8 cellular contexts compared by ENCODE assay signal in genomic region chr1:149445451-149445850, GRCh38. TPM values are rescaled to one million over a fixed set of nuclear protein-coding genes. Genes with fewer than 3 reads are reported as not detected.
A peak's percentile ranks its signal among the peaks of the same experiment; 100 is the strongest.
DNase-seq lines count a peak whose midpoint lies in the region; ATAC-seq and TF ChIP-seq lines count a peak whose summit lies in the region.
"Not testable (repeated sequence)": the region's sequence is repeated elsewhere in the genome, so short reads cannot be mapped to it uniquely, and the experiment has no call there.

No MANE protein-coding gene starts in this region.

- in situ Hi-C loops in KBM-7 (cut with MboI; ENCODE audit: low pct_unique_long_range_greater_than_20kb, low sequenced_read_pairs): not testable (repeated sequence)

- not testable (repeated sequence) for TF ChIP-seq POLR2A in breast epithelium (IDR thresholded peaks at IDR 0.05); tibial nerve (IDR thresholded peaks at IDR 0.05)

- H3K4me1 ChIP-seq in breast epithelium; mesodermal cell (ENCODE audit: control insufficient read depth, insufficient read depth, low read length, poor library complexity, severe bottlenecking); tibial nerve: not testable (repeated sequence)

- not testable (repeated sequence) for H3K36me3 ChIP-seq in SK-N-MC (ENCODE audit: insufficient read depth, low read length); breast epithelium; mesodermal cell (ENCODE audit: control insufficient read depth, insufficient read depth, low read length); tibial nerve

- no CpG with 5 or more reads among the region's 6 CpGs for WGBS in mesodermal cell (ENCODE audit: insufficient coverage in 2 of 2), 2 experiments
- 0 to 3% methylated on average over 5 of the region's 6 CpGs for WGBS in tibial nerve, 2 donors

- peak overlapping the region; percentile 43 for H3K4me3 ChIP-seq in SK-N-MC
- peak overlapping the region in 1 of 3 donors; percentile 13 for H3K4me3 ChIP-seq in breast epithelium
- not testable (repeated sequence) for H3K4me3 ChIP-seq in mesodermal cell (ENCODE audit: extremely low read depth, insufficient read depth, low read length, poor library complexity, severe bottlenecking); tibial nerve

- peaks cover 14% of the 10 kb centered on the region for H3K4me1 Mint-ChIP-seq in CD14-positive monocyte

- H3K9ac ChIP-seq in SK-N-MC (ENCODE audit: insufficient read length): not testable (repeated sequence)

- not testable (repeated sequence) for DNase-seq in CD14-positive monocyte (ENCODE audit: low spot score)
- peak; percentile 43 for DNase-seq in KBM-7
- DNase-seq in SK-N-MC (ENCODE audit: low read depth, low spot score): peak; percentile 48
- peak in 1 of 2 donors; percentile 18 for DNase-seq in breast epithelium (ENCODE audit: low spot score in 2 of 2)
- DNase-seq in Right ventricle myocardium superior: peak; percentile 64
- peak; percentile 42 for DNase-seq in putamen (ENCODE audit: low spot score)
- peak; percentile 4 to 13 for DNase-seq in tibial nerve (ENCODE audit: low spot score in 2 of 2)

- not testable (repeated sequence) for H3K9me3 Mint-ChIP-seq in CD14-positive monocyte

- peak overlapping the region in 1 of 2 donors; percentile 60 for H3K4me3 Mint-ChIP-seq in CD14-positive monocyte

- not testable (repeated sequence) for H3K9me3 ChIP-seq in SK-N-MC (ENCODE audit: low read depth, low read length); breast epithelium; mesodermal cell (ENCODE audit: control insufficient read depth, low read length); tibial nerve

- H3K27ac ChIP-seq in SK-N-MC (peak overlapping the region; percentile 91), breast epithelium (peak overlapping the region; percentile 40 to 43), mesodermal cell (ENCODE audit: low read depth, low read length, severe bottlenecking) (peak overlapping the region; percentile 45), tibial nerve (peak overlapping the region in 3 of 4 donors; percentile 20 to 83 (median 65))

- not testable (repeated sequence) for H3K27me3 ChIP-seq in breast epithelium, tibial nerve

- peak overlapping the region in 6 of 7 donors; percentile 25 to 87 (median 62) for H3K27ac Mint-ChIP-seq in CD14-positive monocyte

- intact Hi-C loops in CD14-positive monocyte (cut with micrococcal nuclease); breast epithelium (cut with DNase I; ENCODE audit: low total_unique reads); Right ventricle myocardium superior (cut with DNase I): not testable (repeated sequence)

- ATAC-seq in Right ventricle myocardium superior (ENCODE audit: poor library complexity): not testable (repeated sequence)

- H3K27me3 Mint-ChIP-seq in CD14-positive monocyte (ENCODE audit: low read depth in 3 of 3): not testable (repeated sequence)

- not testable (repeated sequence) for TF ChIP-seq EP300 in tibial nerve (IDR thresholded peaks at IDR 0.05)

- not testable (repeated sequence) for H3K36me3 Mint-ChIP-seq in CD14-positive monocyte

- not testable (repeated sequence) for TF ChIP-seq CTCF in CD14-positive monocyte (IDR thresholded peaks at IDR 0.05); breast epithelium (IDR thresholded peaks at IDR 0.05); tibial nerve (IDR thresholded peaks at IDR 0.05)

RNA-seq across cellular contexts. Expression of gene NBPF19, which starts 29.4 kb away (rescaled TPM):
- polyA plus RNA-seq in CD14-positive monocyte: 1 to 10 TPM in 1 of 2 donors, under 1 TPM in 1; 0.92 to 1.5 TPM
- total RNA-seq in breast epithelium (10 to 100 TPM; 19.4 to 42.6 (median 41.0) TPM), Right ventricle myocardium superior (2.9 TPM), tibial nerve (10 to 100 TPM; 16.7 to 36.7 (median 25.8) TPM)
- 6.9 TPM for polyA plus RNA-seq in mesodermal cell (2013, experiment 1 of 2)
- polyA plus RNA-seq in mesodermal cell (2013, experiment 2 of 2): 3.4 TPM
